Comparison of ENCODE assay signal across 8 cellular contexts in the genomic region with DNA sequence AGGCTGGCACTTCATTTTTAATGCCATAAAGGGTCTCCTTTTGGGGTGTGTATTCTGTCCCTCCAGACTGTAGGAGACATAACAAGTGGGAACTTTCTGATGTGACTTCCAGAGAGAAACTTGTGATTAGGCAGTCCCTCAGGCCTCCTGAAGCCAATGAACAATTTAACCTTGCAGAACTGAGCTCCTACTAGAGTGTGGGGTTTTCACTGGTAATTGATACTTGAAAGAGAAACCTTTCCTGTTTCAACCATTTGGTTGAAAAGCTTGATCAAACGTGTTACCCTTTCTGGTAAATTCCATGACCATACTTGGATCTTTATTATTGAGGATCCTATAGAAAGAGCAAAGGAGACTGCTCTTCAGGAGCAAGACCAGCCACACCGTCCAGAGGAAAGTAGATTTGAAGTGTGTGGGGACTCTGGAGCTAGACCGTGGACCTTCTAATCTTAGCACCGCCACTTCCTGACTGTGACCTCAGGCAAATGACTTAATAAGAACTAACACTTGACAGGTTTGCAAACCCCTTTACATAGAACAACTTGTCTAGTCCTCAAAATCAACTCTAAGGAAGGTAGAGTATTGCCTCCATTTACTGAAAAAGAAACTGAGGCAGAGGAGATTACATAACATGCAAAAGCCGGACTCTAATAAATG.
DNase-seq lines count a peak whose midpoint lies in the region; ATAC-seq and FAIRE-seq lines count a peak whose summit lies in the region.
"Not testable (repeated sequence)": the region's sequence is repeated elsewhere in the genome, so short reads cannot be mapped to it uniquely, and the experiment has no call there.

No MANE protein-coding gene starts in this region.

- peak; percentile 87 for ATAC-seq in GM19035 (IDR thresholded peaks at IDR 0.05; ENCODE audit: unreplicated experiment)
- ATAC-seq in GM21381 (IDR thresholded peaks at IDR 0.05; ENCODE audit: unreplicated experiment), result peak; percentile 87
- peak; percentile 67 for ATAC-seq in HG02571 (IDR thresholded peaks at IDR 0.05; ENCODE audit: unreplicated experiment)
- peak; percentile 51 for ATAC-seq in HG02970 (IDR thresholded peaks at IDR 0.05; ENCODE audit: low FRiP score, unreplicated experiment)
- peak; percentile 82 for ATAC-seq in HG03175 (IDR thresholded peaks at IDR 0.05; ENCODE audit: unreplicated experiment)
- not testable (repeated sequence) for ATAC-seq in memory B cell (ENCODE audit: low read depth)

- not testable (repeated sequence) for H3K36me3 Mint-ChIP-seq in memory B cell

- FAIRE-seq in GM18507 (lab: Jason Lieb, UNC), result peak; percentile 72
- FAIRE-seq in HTR-8/SVneo (lab: Jason Lieb, UNC), result peak; percentile 49

- peaks cover 13% of the 10 kb centered on the region for H3K27me3 Mint-ChIP-seq in memory B cell

- not testable (repeated sequence) for H3K9me3 Mint-ChIP-seq in memory B cell

- H3K4me3 Mint-ChIP-seq in memory B cell, result peak overlapping the region; percentile 11

- H3K4me1 Mint-ChIP-seq in memory B cell, result not testable (repeated sequence)

- H3K27ac Mint-ChIP-seq in memory B cell, result not testable (repeated sequence)

- DNase-seq in GM18507 (ENCODE audit: extremely low spot score, insufficient read length, low read depth); HTR-8/SVneo (ENCODE audit: insufficient read length, low spot score); memory B cell (ENCODE audit: low spot score in 2 of 2): not testable (repeated sequence)
